In the genomic region with DNA sequence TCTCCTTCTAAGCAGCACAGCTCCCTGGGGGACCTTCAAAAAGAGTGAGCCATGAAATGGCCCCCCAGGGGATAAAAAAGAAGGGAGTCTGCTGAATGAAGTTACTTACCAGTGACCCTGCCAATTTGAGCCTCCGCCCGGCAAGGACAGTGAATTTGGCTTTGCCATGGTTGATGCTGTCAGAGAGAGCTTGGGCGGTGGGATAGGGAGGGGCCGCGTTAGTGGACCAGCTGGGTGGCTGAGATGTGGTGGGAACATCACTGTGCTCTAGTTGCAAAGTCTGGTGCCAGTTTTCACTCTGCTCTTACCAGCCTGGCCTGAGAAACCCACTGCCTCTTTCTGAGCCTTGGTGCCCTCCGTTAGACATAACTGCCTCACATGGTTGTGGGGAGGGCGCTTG, we compare ENCODE assay signal across 36 cellular contexts.
DNase-seq lines count a peak whose midpoint lies in the region; ATAC-seq, FAIRE-seq and TF ChIP-seq lines count a peak whose summit lies in the region.
"Had no signal": no experiment of that assay in that cellular context is flagged by ENCODE, and none has a peak within 500 bp of the region (broad histone marks: within the 10 kb centered on the region; RNA-seq: fewer than 3 reads in every experiment).

No MANE protein-coding gene starts in this region.

- H3K27me3 ChIP-seq in K562 (ENCODE audit: control insufficient read depth in 2 of 2, insufficient read depth in 2 of 2, low read length in 2 of 2): no peaks in the 10 kb centered on the region
- H3K27me3 ChIP-seq: BE2C; BLaER1; BLaER1 treated with 17β-estradiol and CSF1 and Interleukin-3, amounts not matched to agents 10 nM and 100 nM had no signal

- intact Hi-C loops in K562 (cut with micrococcal nuclease): no loop called here

- POLR2A ChIA-PET in HEK293 (lab: Yijun Ruan, JAX): no interaction called here
- POLR2A ChIA-PET in K562 (lab: Yijun Ruan, JAX): interaction anchor here (1.2 kb wide), 1 partner anchor 10 kb away, joined by 3 read pairs; no protein-coding TSS in a partner anchor

- H3K27me3 Mint-ChIP-seq in chondrocyte (ENCODE audit: low read depth): peaks cover 32% of the 10 kb centered on the region
- H3K27me3 Mint-ChIP-seq: CD4-positive, alpha-beta T cell had no signal

- in situ Hi-C loops in K562 (cut with MboI): no loop called here

- H3K9me1 ChIP-seq in K562 (ENCODE audit: control insufficient read depth, insufficient read depth, low read length): no peaks in the 10 kb centered on the region

- no peaks in the 10 kb centered on the region for H3K9me3 Mint-ChIP-seq in chondrocyte (ENCODE audit: low read depth)
- H3K9me3 Mint-ChIP-seq: CD4-positive, alpha-beta memory T cell; CD4-positive, alpha-beta T cell; CD4-positive, CD25-positive, alpha-beta regulatory T cell; CD8-positive, alpha-beta memory T cell; CD8-positive, alpha-beta T cell had no signal

- BruUV-seq in K562 (replicated peaks; lab: Mats Ljungman, UMichigan): no TSS peak

- no peaks in the 10 kb centered on the region for H4K20me1 ChIP-seq in K562 (replicated peaks; ENCODE audit: control insufficient read depth, insufficient read depth, low read length)
- H4K20me1 ChIP-seq: BLaER1; BLaER1 treated with 17β-estradiol and CSF1 and Interleukin-3, amounts not matched to agents 10 nM and 100 nM had no signal

- no peak for TF ChIP-seq RAD21 in K562 (CRISPR knock-in tag; conservative IDR thresholded peaks at IDR 0.05 in 1 of 2, IDR thresholded peaks at IDR 0.05 in 1 of 2)

- no peak for FAIRE-seq in K562 (lab: Jason Lieb, UNC)
- FAIRE-seq: A204.1, A549, D721Med had no signal

- no peak overlapping the region for H3K27ac ChIP-seq in HEK293 (ENCODE audit: extremely low read depth, low read depth, low read length)
- H3K27ac ChIP-seq in K562 (ENCODE audit: extremely low read depth, low read depth, low read length): no peak overlapping the region
- H3K27ac ChIP-seq: 22Rv1; A549; BLaER1; BLaER1 treated with 17β-estradiol and CSF1 and Interleukin-3, amounts not matched to agents 10 nM and 100 nM; C4-2B had no signal

- H3K4me1 Mint-ChIP-seq in chondrocyte (ENCODE audit: low read depth): no peaks in the 10 kb centered on the region

- H3K9me3 ChIP-seq in HEK293 (ENCODE audit: control insufficient read depth, insufficient read depth, low read depth, low read length) (no peaks in the 10 kb centered on the region), K562 (replicated peaks; ENCODE audit: control insufficient read depth, insufficient read depth, low read depth, low read length) (no peaks in the 10 kb centered on the region)
- H3K9me3 ChIP-seq: A549, BE2C, Caco-2 had no signal

- H3K4me2 ChIP-seq in K562 (ENCODE audit: insufficient read depth, low read length): no peak overlapping the region
- H3K4me2 ChIP-seq: A549; BLaER1; BLaER1 treated with 17β-estradiol and CSF1 and Interleukin-3, amounts not matched to agents 10 nM and 100 nM had no signal

- peak overlapping the region; percentile 48; the same call in 1 of the 2 replicates for H2AFZ ChIP-seq in K562 (ENCODE audit: low read depth, low read length)

- no peaks in the 10 kb centered on the region for H3K79me2 ChIP-seq in K562 (ENCODE audit: control insufficient read depth, insufficient read depth, low read length)

- TF ChIP-seq EP300 in K562 (IDR thresholded peaks at IDR 0.05; ENCODE audit: low read length): no peak

- DNase-seq in K562 (ENCODE audit: extremely low read depth in 1 of 4, low spot score in 3 of 4) (no peak), chondrocyte (ENCODE audit: low spot score) (peak; percentile 54), mesenteric fat pad (ENCODE audit: low spot score) (peak; percentile 80), DMS53 (lab: John Stamatoyannopoulos, UW) (no peak), MV-4-11 (lab: John Stamatoyannopoulos, UW) (no peak)
- DNase-seq in stimulated activated CD4-positive, alpha-beta T cell treated with anti-CD3 and anti-CD28 coated beads, Interleukin-15, amount 100 ng/mL, for 24 hours: no peak
- DNase-seq: 8988T; ACHN; AML-193; BE2C; C1 segment of cervical spinal cord; Caco-2; Calu3; CD4-positive, alpha-beta memory T cell; CD4-positive, alpha-beta T cell; CD4-positive, CD25-positive, alpha-beta regulatory T cell; CD8-positive, alpha-beta memory T cell; CD8-positive, alpha-beta T cell; COR-L47; DMS 273 treated with DMSO at 0.1 percent for 48 hours; DMS153; DMS79; DMS79 treated with DMSO at 0.1 percent for 48 hours; DND-41; EL had no signal

- no peaks in the 10 kb centered on the region for H3K36me3 Mint-ChIP-seq in chondrocyte (ENCODE audit: low read depth)
- H3K36me3 Mint-ChIP-seq: CD14-positive monocyte; CD4-positive, alpha-beta memory T cell; CD8-positive, alpha-beta memory T cell; CD8-positive, alpha-beta T cell had no signal

- H3K4me3 Mint-ChIP-seq in chondrocyte (ENCODE audit: unreplicated experiment): no peak overlapping the region
- H3K4me3 Mint-ChIP-seq: B cell; CD14-positive monocyte; CD4-positive, alpha-beta memory T cell; CD4-positive, alpha-beta T cell; CD4-positive, CD25-positive, alpha-beta regulatory T cell; CD8-positive, alpha-beta memory T cell; CD8-positive, alpha-beta T cell had no signal

- H3K36me3 ChIP-seq in HEK293 (ENCODE audit: control insufficient read depth in 2 of 2, insufficient read depth in 1 of 2, low read length in 2 of 2): no peaks in the 10 kb centered on the region
- no peaks in the 10 kb centered on the region for H3K36me3 ChIP-seq in K562 (ENCODE audit: control insufficient read depth, insufficient read depth, low read length)
- H3K36me3 ChIP-seq: BE2C; BLaER1; BLaER1 treated with 17β-estradiol and CSF1 and Interleukin-3, amounts not matched to agents 10 nM and 100 nM had no signal

- TF ChIP-seq CTCF in HEK293 (tag by site-specific recombination; IDR thresholded peaks at IDR 0.05): no peak
- no peak for TF ChIP-seq CTCF in K562 (IDR thresholded peaks at IDR 0.05 in 2 of 3, conservative IDR thresholded peaks at IDR 0.05 in 1 of 3; ENCODE audit: insufficient read depth in 2 of 3, low read depth in 1 of 3, low read length in 3 of 3)
- TF ChIP-seq CTCF in chondrocyte (IDR thresholded peaks at IDR 0.05): no peak

- TF ChIP-seq POLR2A in K562 (conservative IDR thresholded peaks at IDR 0.05): no peak

- 71% methylated on average over 5 of the region's 7 CpGs for WGBS in K562 (ENCODE audit: insufficient coverage, low coverage, missing lambda C conversion rate)

- ATAC-seq in K562 (no peak), HG02840 (IDR thresholded peaks at IDR 0.05; ENCODE audit: low FRiP score, unreplicated experiment) (no peak)
- ATAC-seq: A549; CD8-positive, alpha-beta T cell had no signal

- no peak overlapping the region for H3K27ac Mint-ChIP-seq in chondrocyte (ENCODE audit: unreplicated experiment)
- H3K27ac Mint-ChIP-seq: B cell; CD14-positive monocyte; CD4-positive, alpha-beta memory T cell; CD4-positive, alpha-beta T cell; CD4-positive, CD25-positive, alpha-beta regulatory T cell; CD8-positive, alpha-beta memory T cell; CD8-positive, alpha-beta T cell had no signal

- CTCF ChIA-PET in HEK293 (lab: Yijun Ruan, JAX): interaction anchor here (2.3 kb wide), 1 partner anchor 9 kb away, joined by 16 read pairs; no protein-coding TSS in a partner anchor
- CTCF ChIA-PET in K562 (lab: Yijun Ruan, JAX; ENCODE audit: low intra/inter-chr PET ratio): no interaction called here

- H3K4me3 ChIP-seq in HEK293 (ENCODE audit: low read depth, low read length) (no peak overlapping the region), K562 (no peak overlapping the region)
- H3K4me3 ChIP-seq: A549; BLaER1; BLaER1 treated with 17β-estradiol and CSF1 and Interleukin-3, amounts not matched to agents 10 nM and 100 nM had no signal

- H3K9ac ChIP-seq in K562 (ENCODE audit: insufficient read depth in 1 of 2, low read depth in 2 of 2, low read length in 2 of 2): no peak overlapping the region
- H3K9ac ChIP-seq: BLaER1; BLaER1 treated with 17β-estradiol and CSF1 and Interleukin-3, amounts not matched to agents 10 nM and 100 nM had no signal

- H3K4me1 ChIP-seq in HEK293 (ENCODE audit: control insufficient read depth, insufficient read depth, low read length): no peaks in the 10 kb centered on the region
- peaks cover 2 to 6% of the 10 kb centered on the region in 2 experiments; a peak in 3 of 5 replicates for H3K4me1 ChIP-seq in K562 (replicated peaks in 1 of 2; ENCODE audit: control insufficient read depth in 2 of 2, insufficient read depth in 2 of 2, low read length in 2 of 2)
- H3K4me1 ChIP-seq: A549, Caco-2 had no signal

TF ChIP-seq in HEK293, 187 proteins besides CTCF, POLR2A, EP300 and RAD21:
- TF ChIP-seq GLIS1 (tag by site-specific recombination; IDR thresholded peaks at IDR 0.05) (peak; percentile 36; the same call in 1 of the 2 replicates), ZNF791 (tag by site-specific recombination; IDR thresholded peaks at IDR 0.05) (no peak)

TF ChIP-seq in K562, 482 proteins besides CTCF, POLR2A, EP300 and RAD21:
- TF ChIP-seq, protein P1, sequence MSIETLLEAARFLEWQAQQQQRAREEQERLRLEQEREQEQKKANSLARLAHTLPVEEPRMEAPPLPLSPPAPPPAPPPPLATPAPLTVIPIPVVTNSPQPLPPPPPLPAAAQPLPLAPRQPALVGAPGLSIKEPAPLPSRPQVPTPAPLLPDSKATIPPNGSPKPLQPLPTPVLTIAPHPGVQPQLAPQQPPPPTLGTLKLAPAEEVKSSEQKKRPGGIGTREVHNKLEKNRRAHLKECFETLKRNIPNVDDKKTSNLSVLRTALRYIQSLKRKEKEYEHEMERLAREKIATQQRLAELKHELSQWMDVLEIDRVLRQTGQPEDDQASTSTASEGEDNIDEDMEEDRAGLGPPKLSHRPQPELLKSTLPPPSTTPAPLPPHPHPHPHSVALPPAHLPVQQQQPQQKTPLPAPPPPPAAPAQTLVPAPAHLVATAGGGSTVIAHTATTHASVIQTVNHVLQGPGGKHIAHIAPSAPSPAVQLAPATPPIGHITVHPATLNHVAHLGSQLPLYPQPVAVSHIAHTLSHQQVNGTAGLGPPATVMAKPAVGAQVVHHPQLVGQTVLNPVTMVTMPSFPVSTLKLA (conservative IDR thresholded peaks at IDR 0.05): no peak
- no peak for TF ChIP-seq SRF (CRISPR knock-in tag; IDR thresholded peaks at IDR 0.05)
- no peak for TF ChIP-seq CSDE1 (IDR thresholded peaks at IDR 0.05)
- TF ChIP-seq, protein P2, sequence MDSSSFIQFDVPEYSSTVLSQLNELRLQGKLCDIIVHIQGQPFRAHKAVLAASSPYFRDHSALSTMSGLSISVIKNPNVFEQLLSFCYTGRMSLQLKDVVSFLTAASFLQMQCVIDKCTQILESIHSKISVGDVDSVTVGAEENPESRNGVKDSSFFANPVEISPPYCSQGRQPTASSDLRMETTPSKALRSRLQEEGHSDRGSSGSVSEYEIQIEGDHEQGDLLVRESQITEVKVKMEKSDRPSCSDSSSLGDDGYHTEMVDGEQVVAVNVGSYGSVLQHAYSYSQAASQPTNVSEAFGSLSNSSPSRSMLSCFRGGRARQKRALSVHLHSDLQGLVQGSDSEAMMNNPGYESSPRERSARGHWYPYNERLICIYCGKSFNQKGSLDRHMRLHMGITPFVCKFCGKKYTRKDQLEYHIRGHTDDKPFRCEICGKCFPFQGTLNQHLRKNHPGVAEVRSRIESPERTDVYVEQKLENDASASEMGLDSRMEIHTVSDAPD (CRISPR knock-in tag; IDR thresholded peaks at IDR 0.05): no peak
- TF ChIP-seq ELF1 (tag; IDR thresholded peaks at IDR 0.05): no peak

Comparison
In these comparisons a context has a peak if more than half of its experiments do, and no peak if none do; other contexts are left out.
1. DNase-seq: peak in chondrocyte (single experiment) and mesenteric fat pad (single experiment); none in K562 (0 of 4), stimulated activated CD4-positive, alpha-beta T cell treated with anti-CD3 and anti-CD28 coated beads, Interleukin-15, amount 100 ng/mL, for 24 hours (single experiment), DMS53 (single experiment) and MV-4-11 (single experiment).